Comparison of ENCODE assay signal across 35 cellular contexts in the genomic region with DNA sequence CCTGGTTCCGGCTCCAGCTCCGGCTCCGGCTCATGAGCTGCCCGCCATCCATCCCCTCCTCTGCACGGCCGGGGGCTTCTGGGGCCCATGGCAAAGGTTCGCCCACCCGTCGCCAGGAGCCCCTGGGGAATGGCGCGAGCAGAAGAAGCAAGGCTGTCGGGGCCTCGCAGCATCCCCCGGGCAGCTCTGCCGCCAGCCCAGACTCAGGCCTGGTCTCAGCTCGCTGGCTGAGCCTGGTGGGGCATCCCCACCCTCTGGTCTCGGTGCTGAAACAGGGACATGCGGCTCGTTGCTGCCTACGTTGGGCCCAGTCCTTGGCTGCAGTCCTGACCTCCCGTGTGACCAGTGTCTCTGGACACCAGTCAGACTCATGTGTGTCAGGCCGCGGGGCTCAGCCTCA.
"Had no signal": no experiment of that assay in that cellular context is flagged by ENCODE, and none has a peak within 500 bp of the region (broad histone marks: within the 10 kb centered on the region; RNA-seq: fewer than 3 reads in every experiment).

No MANE protein-coding gene starts in this region.

- DNase-seq: activated effector memory CD4-positive, alpha-beta T cell treated with anti-CD3 and anti-CD28 coated beads, Interleukin-2, amount 50 U/mL, for 16 hours; activated effector memory CD4-positive, alpha-beta T cell treated with Interleukin-2 at 50 U/mL for 16 hours; activated gamma-delta T cell; activated gamma-delta T cell treated with Interleukin-2 at 50 U/mL for 16 hours; activated naive CD4-positive, alpha-beta T cell; activated naive CD4-positive, alpha-beta T cell treated with anti-CD3 and anti-CD28 coated beads for 36 hours; activated naive CD4-positive, alpha-beta T cell treated with anti-CD3 and anti-CD28 coated beads, Interleukin-2, amount 10 ng/mL, durations not matched to agents 7 days and 5 days; activated naive CD4-positive, alpha-beta T cell treated with anti-CD3 and anti-CD28 coated beads, Interleukin-2, amount 50 U/mL, for 16 hours; activated naive CD4-positive, alpha-beta T cell treated with Interleukin-2 at 50 U/mL for 16 hours; activated naive CD8-positive, alpha-beta T cell treated with anti-CD3 and anti-CD28 coated beads for 36 hours; activated naive CD8-positive, alpha-beta T cell treated with anti-CD3 and anti-CD28 coated beads, Interleukin-2, amount 10 ng/mL, durations not matched to agents 7 days and 5 days; activated naive CD8-positive, alpha-beta T cell treated with anti-CD3 and anti-CD28 coated beads, Interleukin-2, amount 50 U/mL, for 24 hours; activated T-cell treated with anti-CD3 and anti-CD28 coated beads for 4 hours; activated T-cell treated with anti-CD3 and anti-CD28 coated beads, Interleukin-2, amount 50 U/mL, for 1 hour; activated T-cell treated with anti-CD3 and anti-CD28 coated beads, Interleukin-2, amount 50 U/mL, for 24 hours; activated T-cell treated with anti-CD3 and anti-CD28 coated beads, Interleukin-2, amount 50 U/mL, for 4 hours; activated T-cell treated with anti-CD3 and anti-CD28 coated beads, Interleukin-2, amount 50 U/mL, for 48 hours; activated T-cell treated with anti-CD3 and anti-CD28 coated beads, Interleukin-2, amount 50 U/mL, for 72 hours; adrenal gland; amniotic stem cell; amygdala; anterior cingulate cortex; aorta; body of pancreas; brain microvascular endothelial cell; caudate nucleus; central memory CD4-positive, alpha-beta T cell; cerebellar nuclear complex had no signal

- H3K36me3 ChIP-seq: breast epithelium had no signal

- H3K9me3 ChIP-seq: adrenal gland, ascending aorta, body of pancreas had no signal

- H3K27ac ChIP-seq: adrenal gland, ascending aorta, body of pancreas, brain microvascular endothelial cell, breast epithelium, cardiac muscle cell had no signal

- H3K4me3 ChIP-seq: adrenal gland, ascending aorta, body of pancreas, breast epithelium, cardiac muscle cell had no signal

- H3K4me1 ChIP-seq: ascending aorta, breast epithelium had no signal

- H3K27me3 ChIP-seq: adrenal gland, ascending aorta, body of pancreas, brain microvascular endothelial cell, breast epithelium, cardiac muscle cell had no signal

- FAIRE-seq: astrocyte, bronchial epithelial cell had no signal

- ATAC-seq: activated naive CD4-positive, alpha-beta T cell treated with anti-CD3 and anti-CD28 coated beads, Interleukin-2, amount 50 U/mL, for 72 hours; activated naive CD8-positive, alpha-beta T cell treated with anti-CD3 and anti-CD28 coated beads, Interleukin-2, amount 50 U/mL, for 24 hours; activated T-cell treated with anti-CD3 and anti-CD28 coated beads, Interleukin-2, amount 50 U/mL, for 4 hours; activated T-cell treated with anti-CD3 and anti-CD28 coated beads, Interleukin-2, amount 50 U/mL, for 72 hours; activated T-helper 17 cell treated with anti-CD3 and anti-CD28 coated beads, Interleukin-2, amount 50 U/mL, for 72 hours; body of pancreas had no signal
